ENCODE assay signal across 11 cellular contexts in genomic region chr7:50641442-50642405, GRCh38.
DNase-seq lines count a peak whose midpoint lies in the region; ATAC-seq and TF ChIP-seq lines count a peak whose summit lies in the region.
"Had no signal": no experiment of that assay in that cellular context is flagged by ENCODE, and none has a peak within 500 bp of the region (broad histone marks: within the 10 kb centered on the region; RNA-seq: fewer than 3 reads in every experiment).

No MANE protein-coding gene starts in this region.

- no peak overlapping the region for H2AFZ ChIP-seq in HCT116 (ENCODE audit: low read depth, low read length, poor library complexity, severe bottlenecking)

- H3K27ac ChIP-seq in HCT116 (ENCODE audit: low read depth, low read length) = no peak overlapping the region
- H3K27ac ChIP-seq: SK-N-MC, stomach had no signal

- no peaks in the 10 kb centered on the region for H4K20me1 ChIP-seq in HCT116 (ENCODE audit: insufficient read depth)

- H3K4me1 ChIP-seq in HCT116 (ENCODE audit: control insufficient read depth in 1 of 2, insufficient read depth in 2 of 2, low read length in 2 of 2) = no peaks in the 10 kb centered on the region

- no peak overlapping the region for H3K9ac ChIP-seq in HCT116 (ENCODE audit: low read length)

- H3K79me2 ChIP-seq in HCT116 (ENCODE audit: insufficient read depth, low read length) = no peaks in the 10 kb centered on the region

- peak; percentile 47 for TF ChIP-seq RAD21 in HCT116 (IDR thresholded peaks at IDR 0.05; ENCODE audit: low read depth)

- intact Hi-C loops in HCT116 (cut with micrococcal nuclease) (no loop called here), sciatic nerve (cut with DNase I) (no loop called here)

- H3K4me3 ChIP-seq in HCT116 (replicated peaks in 1 of 2; ENCODE audit: low read depth in 1 of 2, low read length in 2 of 2) = no peak overlapping the region
- H3K4me3 ChIP-seq: SK-N-MC, stomach had no signal

- H3K9me3 ChIP-seq in HCT116 (ENCODE audit: control insufficient read depth in 1 of 2, insufficient read depth in 1 of 2, low read depth in 1 of 2, low read length in 2 of 2) = no peaks in the 10 kb centered on the region
- H3K9me3 ChIP-seq: stomach had no signal

- POLR2A ChIA-PET in HCT116 (lab: Charles Lee) = no interaction called here

- TF ChIP-seq POLR2A in HCT116 (IDR thresholded peaks at IDR 0.05; ENCODE audit: borderline replicate concordance, extremely low read depth, insufficient read depth, insufficient read length) = no peak

- no peaks in the 10 kb centered on the region for H3K36me3 ChIP-seq in HCT116 (ENCODE audit: control insufficient read depth in 1 of 2, insufficient read depth in 2 of 2, low read length in 2 of 2)

- ATAC-seq in HCT116 = peak; percentile 52; the same call in 1 of the 2 replicates
- peak; percentile 39 for ATAC-seq in sciatic nerve
- no peak for ATAC-seq in HG03354 (IDR thresholded peaks at IDR 0.05; ENCODE audit: poor library complexity, severe bottlenecking, unreplicated experiment)

- H3K4me2 ChIP-seq in HCT116 (ENCODE audit: low read length) = no peak overlapping the region

- CTCF ChIA-PET in HCT116 (lab: Charles Lee) = interaction anchor here (1.1 kb wide), 1 partner anchor 519 kb away, joined by 4 read pairs; no protein-coding TSS in a partner anchor

- H3K9me2 ChIP-seq in HCT116 (ENCODE audit: insufficient read depth) = no peaks in the 10 kb centered on the region

- H3K27me3 ChIP-seq in HCT116 (ENCODE audit: insufficient read depth, low read length) = no peaks in the 10 kb centered on the region
- H3K27me3 ChIP-seq: stomach had no signal

- RAD21 ChIA-PET in HCT116 (lab: Charles Lee; ENCODE audit: low non-redundant PET in 1 of 2, low total read pairs in 2 of 2, uncharacterized antibody in 2 of 2, unreplicated experiment in 2 of 2) = no interaction called here

- no TSS peak for BruUV-seq in HCT116 (replicated peaks; lab: Mats Ljungman, UMichigan)

- DNase-seq in HCT116 (ENCODE audit: low read depth, low spot score) (no peak), SHP77 treated with DMSO at 0.1 percent for 48 hours (lab: John Stamatoyannopoulos, UW) (peak; percentile 79), hippocampal formation (lab: John Stamatoyannopoulos, UW) (peak; percentile 91 to 94), sciatic nerve (ENCODE audit: low spot score) (no peak), NCI-H187 treated with DMSO at 0.1 percent for 48 hours (lab: John Stamatoyannopoulos, UW) (no peak), SW 1271 (lab: John Stamatoyannopoulos, UW) (no peak)
- DNase-seq: DMS79, NCI-H2081 treated with DMSO at 0.1 percent for 48 hours, stomach had no signal

- peak in 2 of 3 experiments; percentile 7 to 16; a peak in 1 of 6 replicates for TF ChIP-seq CTCF in HCT116 (IDR thresholded peaks at IDR 0.05 in 2 of 3, conservative IDR thresholded peaks at IDR 0.05 in 1 of 3; ENCODE audit: borderline replicate concordance in 1 of 3, insufficient read depth in 1 of 3, low read depth in 2 of 3, low read length in 2 of 3)

TF ChIP-seq in HCT116, 20 proteins besides CTCF, POLR2A, EP300 and RAD21:
- TF ChIP-seq YY1 (IDR thresholded peaks at IDR 0.05; ENCODE audit: extremely low read depth, insufficient replicate concordance, low read depth, low read length) (no peak), CEBPB (IDR thresholded peaks at IDR 0.05; ENCODE audit: low read depth) (no peak), EGR1 (IDR thresholded peaks at IDR 0.05; ENCODE audit: low read depth) (no peak), TCF7L2 (IDR thresholded peaks at IDR 0.05; ENCODE audit: borderline replicate concordance, extremely low read depth, insufficient read depth, insufficient read length) (no peak), CBX3 (IDR thresholded peaks at IDR 0.05; ENCODE audit: low read depth) (no peak), ZBTB33 (IDR thresholded peaks at IDR 0.05; ENCODE audit: extremely low read depth, insufficient replicate concordance, low read length) (no peak), ZNF274 (IDR thresholded peaks at IDR 0.05; ENCODE audit: low read depth, low read length) (no peak)
TF ChIP-seq in HCT116: peak in this region for 0.

Comparison
In these comparisons a context has a peak if more than half of its experiments do, and no peak if none do; other contexts are left out.
1. DNase-seq: peak in SHP77 treated with DMSO at 0.1 percent for 48 hours (single experiment) and hippocampal formation (2 of 2); none in HCT116 (single experiment), sciatic nerve (single experiment), NCI-H187 treated with DMSO at 0.1 percent for 48 hours (single experiment) and SW 1271 (0 of 2).